In genomic region chr3:16147226-16147625, GRCh38 we compare ENCODE assay signal across 17 cellular contexts. TPM values are rescaled to one million over a fixed set of nuclear protein-coding genes. Genes with fewer than 3 reads are reported as not detected.
A peak's percentile ranks its signal among the peaks of the same experiment; 100 is the strongest.
DNase-seq lines count a peak whose midpoint lies in the region; ATAC-seq and TF ChIP-seq lines count a peak whose summit lies in the region.
"Had no signal": no experiment of that assay in that cellular context is flagged by ENCODE, and none has a peak within 500 bp of the region (broad histone marks: within the 10 kb centered on the region; RNA-seq: fewer than 3 reads in every experiment).

No MANE protein-coding gene starts in this region.

- 95% methylated on average over 1 of the region's 1 CpG for WGBS in hepatocyte (ENCODE audit: low lambda C conversion rate, missing lambda C conversion rate)

- ATAC-seq in RWPE2 (ENCODE audit: low read depth): peak; percentile 86; the same call in 2 of the 3 replicates
- no peak for ATAC-seq in HG02571 (IDR thresholded peaks at IDR 0.05; ENCODE audit: unreplicated experiment)
- ATAC-seq: left cardiac atrium had no signal

- no peak overlapping the region for H3K4me2 ChIP-seq in hepatocyte

- H3K36me3 ChIP-seq in RWPE2 (ENCODE audit: low read depth) (no peaks in the 10 kb centered on the region), hepatocyte (replicated peaks; ENCODE audit: insufficient read depth, low read depth) (no peaks in the 10 kb centered on the region)
- H3K36me3 ChIP-seq: spleen had no signal

- no peaks in the 10 kb centered on the region for H3K79me2 ChIP-seq in hepatocyte

- no peaks in the 10 kb centered on the region for H4K20me1 ChIP-seq in hepatocyte (ENCODE audit: insufficient read depth, poor library complexity, severe bottlenecking)

- H3K4me3 ChIP-seq in AG10803 (ENCODE audit: low read length) (no peak overlapping the region), HFF-Myc (replicated peaks; ENCODE audit: low read depth, low read length) (no peak overlapping the region), RWPE2 (ENCODE audit: severe bottlenecking) (no peak overlapping the region), fibroblast of pulmonary artery (replicated peaks; ENCODE audit: low read depth, low read length) (no peak overlapping the region), hepatocyte (no peak overlapping the region), coronary artery (no peak overlapping the region)
- H3K4me3 ChIP-seq: SK-N-MC, spleen had no signal

- no peak for TF ChIP-seq CTCF in AG10803 (conservative IDR thresholded peaks at IDR 0.05; ENCODE audit: low read length)
- no peak for TF ChIP-seq CTCF in HFF-Myc (IDR thresholded peaks at IDR 0.05; ENCODE audit: low read depth, low read length, missing control alignments)
- no peak for TF ChIP-seq CTCF in RWPE2 (IDR thresholded peaks at IDR 0.05; ENCODE audit: poor library complexity, severe bottlenecking)
- TF ChIP-seq CTCF in fibroblast of pulmonary artery (IDR thresholded peaks at IDR 0.05; ENCODE audit: low read length, missing control alignments): no peak
- TF ChIP-seq CTCF in hepatocyte (IDR thresholded peaks at IDR 0.05; ENCODE audit: poor library complexity): no peak
- no peak for TF ChIP-seq CTCF in coronary artery (IDR thresholded peaks at IDR 0.05)

- H2AFZ ChIP-seq in hepatocyte: no peak overlapping the region

- H3K27ac ChIP-seq in RWPE2 (ENCODE audit: poor library complexity, severe bottlenecking) (peak overlapping the region; percentile 2), hepatocyte (no peak overlapping the region), coronary artery (peak overlapping the region in 1 of 2 donors; percentile 81)
- H3K27ac ChIP-seq: HL-60, SK-N-MC, spleen had no signal

- no peaks in the 10 kb centered on the region for H3K27me3 ChIP-seq in RWPE2 (ENCODE audit: insufficient read depth, poor library complexity, severe bottlenecking)
- H3K27me3 ChIP-seq in hepatocyte: no peaks in the 10 kb centered on the region
- H3K27me3 ChIP-seq: spleen had no signal

- H3K4me1 ChIP-seq in RWPE2 (ENCODE audit: insufficient read depth, poor library complexity, severe bottlenecking) (no peaks in the 10 kb centered on the region), hepatocyte (ENCODE audit: insufficient read depth) (no peaks in the 10 kb centered on the region)
- H3K4me1 ChIP-seq: spleen had no signal

- H3K9me3 ChIP-seq in RWPE2 (ENCODE audit: severe bottlenecking) (no peaks in the 10 kb centered on the region), hepatocyte (ENCODE audit: low read depth) (no peaks in the 10 kb centered on the region)

- DNase-seq in AG10803 (ENCODE audit: low read depth) (peak; percentile 45), HFF-Myc (ENCODE audit: extremely low read depth, low read depth) (peak; percentile 45), RWPE2 (ENCODE audit: low spot score) (no peak), fibroblast of pulmonary artery (ENCODE audit: low read depth) (peak; percentile 54), hepatocyte (ENCODE audit: low spot score) (no peak), NOMO-1 treated with dmso at 0.1 percent for 144 hours (lab: John Stamatoyannopoulos, UW; ENCODE audit: unreplicated experiment) (no peak), coronary artery (ENCODE audit: low spot score) (no peak)
- DNase-seq: activated effector memory CD4-positive, alpha-beta T cell treated with anti-CD3 and anti-CD28 coated beads, Interleukin-2, amount 50 U/mL, for 16 hours; cerebellar nuclear complex; left cardiac atrium; NCI-H1092; NCI-H446 treated with DMSO at 0.1 percent for 48 hours; nephron progenitor cell; spleen had no signal

- H3K9me2 ChIP-seq in hepatocyte (replicated peaks; ENCODE audit: insufficient read depth): no peaks in the 10 kb centered on the region

RNA-seq across cellular contexts. Expression of gene GALNT15, which starts 27.3 kb away (rescaled TPM):
- 1.4 and 1.9 TPM in 2 replicates for total RNA-seq in hepatocyte
- polyA plus RNA-seq in hepatocyte: 1.1 and 3.3 TPM in 2 replicates

Comparison
In these comparisons a context has a peak if more than half of its experiments do, and no peak if none do; other contexts are left out.
1. DNase-seq: peak in AG10803 (single experiment), HFF-Myc (single experiment) and fibroblast of pulmonary artery (single experiment); none in RWPE2 (single experiment), hepatocyte (single experiment), NOMO-1 treated with dmso at 0.1 percent for 144 hours (single experiment) and coronary artery (single experiment).